17 cellular contexts compared by ENCODE assay signal in genomic region chr21:41317458-41317857, GRCh38. TPM values are rescaled to one million over a fixed set of nuclear protein-coding genes. Genes with fewer than 3 reads are reported as not detected.
A peak's percentile ranks its signal among the peaks of the same experiment; 100 is the strongest.
DNase-seq lines count a peak whose midpoint lies in the region; ATAC-seq and TF ChIP-seq lines count a peak whose summit lies in the region.
"Had no signal": no experiment of that assay in that cellular context is flagged by ENCODE, and none has a peak within 500 bp of the region (broad histone marks: within the 10 kb centered on the region; RNA-seq: fewer than 3 reads in every experiment).

No MANE protein-coding gene starts in this region.

- DNase-seq in NCI-H2107 treated with DMSO at 0.1 percent for 48 hours (lab: John Stamatoyannopoulos, UW; ENCODE audit: unreplicated experiment) (peak; percentile 23), NCI-H2107 (lab: John Stamatoyannopoulos, UW) (no peak), NT2/D1 (ENCODE audit: low read depth, low spot score) (no peak), left lung (no peak), thoracic aorta (ENCODE audit: low spot score) (no peak), right cardiac atrium (no peak), HuH-7 (ENCODE audit: low spot score) (no peak), NCI-H446 treated with DMSO at 0.1 percent for 48 hours (lab: John Stamatoyannopoulos, UW) (no peak)
- DNase-seq: 8988T; activated CD4-positive, alpha-beta T cell treated with anti-CD3 and anti-CD28 coated beads, Interleukin-2, amount 50 U/mL, for 1 hour; CD8-positive, alpha-beta memory T cell; HCEC 1CT; left cardiac atrium; MM.1S had no signal

- H3K9ac ChIP-seq in NT2/D1 (ENCODE audit: insufficient read length, low read depth) = peak overlapping the region; percentile 13

- H3K36me3 ChIP-seq in NT2/D1 (ENCODE audit: insufficient read depth, insufficient read length, low read length) = no peaks in the 10 kb centered on the region
- no peaks in the 10 kb centered on the region for H3K36me3 ChIP-seq in left lung
- no peaks in the 10 kb centered on the region for H3K36me3 ChIP-seq in thoracic aorta

- H3K4me3 ChIP-seq in NT2/D1 (ENCODE audit: insufficient read length, low read depth) = peak overlapping the region; percentile 54
- peak overlapping the region in 1 of 2 donors; percentile 33 for H3K4me3 ChIP-seq in left lung
- peak overlapping the region; percentile 63 for H3K4me3 ChIP-seq in thoracic aorta
- H3K4me3 ChIP-seq in right cardiac atrium (ENCODE audit: low read length) = no peak overlapping the region

- WGBS in right cardiac atrium = 79% methylated on average over 10 of the region's 10 CpGs

- H3K4me1 ChIP-seq in NT2/D1 (ENCODE audit: insufficient read depth, insufficient read length) = peaks cover 7% of the 10 kb centered on the region
- H3K4me1 ChIP-seq in left lung = peaks cover 0 to 6% of the 10 kb centered on the region in 2 donors
- peaks cover 5 to 16% of the 10 kb centered on the region in 2 donors for H3K4me1 ChIP-seq in thoracic aorta (ENCODE audit: control insufficient read depth in 1 of 2, low read depth in 2 of 2)
- H3K4me1 ChIP-seq in right cardiac atrium (ENCODE audit: control insufficient read depth, insufficient read depth, low read length) = no peaks in the 10 kb centered on the region

- H3K27ac ChIP-seq in left lung = no peak overlapping the region
- H3K27ac ChIP-seq in thoracic aorta = no peak overlapping the region
- no peak overlapping the region for H3K27ac ChIP-seq in right cardiac atrium (ENCODE audit: low read length)

- peak; percentile 41 for ATAC-seq in left lung
- ATAC-seq in thoracic aorta (ENCODE audit: insufficient number of reproducible peaks, low FRiP score, low read depth) = no peak
- ATAC-seq in right cardiac atrium = no peak

- H3K27me3 ChIP-seq in NT2/D1 (ENCODE audit: insufficient read depth, insufficient read length) (peaks cover 47% of the 10 kb centered on the region), left lung (peaks cover 17 to 42% of the 10 kb centered on the region in 2 donors), thoracic aorta (replicated peaks; ENCODE audit: insufficient read depth) (peaks cover 9% of the 10 kb centered on the region), right cardiac atrium (ENCODE audit: control insufficient read depth, insufficient read depth) (no peaks in the 10 kb centered on the region)

- intact Hi-C loops in left lung (cut with DNase I) (no loop called here), right cardiac atrium (cut with DNase I) (no loop called here)

- H3K9me3 ChIP-seq in NT2/D1 (ENCODE audit: insufficient read depth, low read length) (no peaks in the 10 kb centered on the region), left lung (no peaks in the 10 kb centered on the region), thoracic aorta (no peaks in the 10 kb centered on the region), right cardiac atrium (ENCODE audit: control insufficient read depth, low read length) (no peaks in the 10 kb centered on the region)

- no peak for TF ChIP-seq CTCF in left lung (IDR thresholded peaks at IDR 0.05)
- no peak for TF ChIP-seq CTCF in thoracic aorta (IDR thresholded peaks at IDR 0.05)

RNA-seq across cellular contexts. Expression of gene FAM3B, which starts 0.9 kb away (rescaled TPM):
- total RNA-seq in left lung = 10 to 100 TPM in 1 of 2 donors, 1 to 10 TPM in 1; 7.9 to 31.9 TPM
- total RNA-seq in thoracic aorta = 10 to 100 TPM in 1 of 2 donors, 1 to 10 TPM in 1; 1.5 to 11.8 TPM
- under 1 TPM in 3 of 4 donors, not detected in 1; 0.37 to 0.79 (median 0.78) TPM for total RNA-seq in right cardiac atrium
- polyA plus RNA-seq in right cardiac atrium = 0.29 TPM
- total RNA-seq: activated T-helper 2 cell treated with anti-CD3 and anti-CD28 coated beads, Interferon-gamma antibody, Interleukin-2, Interleukin-4, amounts not matched to agents 10 μg/mL and 5 μg/mL and 100 μg/mL, durations not matched to agents 14 hours and 24 hours and 36 hours; CD8-positive, alpha-beta memory T cell; skeletal muscle tissue; T-helper 2 cell treated with Interferon-gamma antibody and Interleukin-4, amounts not matched to agents 100 ng/mL and 5 ng/mL, for 36 hours had no signal
- polyA plus RNA-seq: CD8-positive, alpha-beta memory T cell had no signal

RNA-seq across cellular contexts. Expression of gene MX2, which starts 44.4 kb away (rescaled TPM):
- total RNA-seq in left lung = 10 to 100 TPM; 11.9 to 31.9 TPM
- 10 to 100 TPM; 22.4 to 22.9 TPM for total RNA-seq in thoracic aorta
- 10 to 100 TPM in 2 of 4 donors, 1 to 10 TPM in 2; 5.5 to 13.1 (median 10.6) TPM for total RNA-seq in right cardiac atrium
- polyA plus RNA-seq in right cardiac atrium = 6.2 TPM
